Comparison of ENCODE assay signal across 29 cellular contexts in the genomic region with DNA sequence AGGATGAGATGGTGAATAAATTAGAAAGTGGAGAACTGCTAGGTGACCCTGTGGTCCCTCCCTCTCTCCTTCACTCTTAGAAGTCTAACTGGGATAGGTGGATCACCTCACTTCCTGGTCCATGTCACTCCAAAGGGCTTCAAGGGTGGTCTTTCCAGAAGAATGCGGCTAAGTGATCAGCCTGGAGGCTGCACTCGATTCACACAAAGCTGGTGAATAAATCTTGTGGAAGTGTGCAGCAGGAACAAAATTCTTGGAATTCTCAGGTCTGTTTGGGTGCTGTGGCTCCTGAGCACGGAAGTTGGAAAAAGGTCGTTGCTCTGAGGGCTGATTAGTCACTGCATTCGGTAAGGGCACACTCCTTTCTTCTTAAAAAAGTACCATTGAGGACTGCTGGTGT. TPM values are rescaled to one million over a fixed set of nuclear protein-coding genes. Genes with fewer than 3 reads are reported as not detected.
DNase-seq lines count a peak whose midpoint lies in the region; ATAC-seq and TF ChIP-seq lines count a peak whose summit lies in the region.
"Had no signal": no experiment of that assay in that cellular context is flagged by ENCODE, and none has a peak within 500 bp of the region (broad histone marks: within the 10 kb centered on the region; RNA-seq: fewer than 3 reads in every experiment).

No MANE protein-coding gene starts in this region.

- no peak overlapping the region for H3K4me3 Mint-ChIP-seq in activated naive CD8-positive, alpha-beta T cell treated with anti-CD3 and anti-CD28 coated beads, Interleukin-2, amount 10 ng/mL, durations not matched to agents 7 days and 5 days
- no peak overlapping the region for H3K4me3 Mint-ChIP-seq in activated naive CD8-positive, alpha-beta T cell treated with anti-CD3 and anti-CD28 coated beads, Interleukin-2, amount 50 U/mL, for 24 hours
- peak overlapping the region in 1 of 5 donors; percentile 91 for H3K4me3 Mint-ChIP-seq in immature natural killer cell
- no peak overlapping the region for H3K4me3 Mint-ChIP-seq in stimulated activated effector memory CD8-positive, alpha-beta T cell treated with anti-CD3 and anti-CD28 coated beads, Interleukin-12 subunit alpha, Interleukin-12 subunit beta, amount 100 ng/mL, for 72 hours
- H3K4me3 Mint-ChIP-seq: activated CD8-positive, alpha-beta T cell treated with anti-CD3 and anti-CD28 coated beads, Interleukin-2, amount 10 ng/mL, durations not matched to agents 7 days and 5 days had no signal

- no peak for TF ChIP-seq POLR2A in gastroesophageal sphincter (IDR thresholded peaks at IDR 0.05)

- no peak for ATAC-seq in activated naive CD8-positive, alpha-beta T cell treated with anti-CD3 and anti-CD28 coated beads, Interleukin-2, amount 10 ng/mL, durations not matched to agents 7 days and 5 days (ENCODE audit: low read depth)
- ATAC-seq in activated naive CD8-positive, alpha-beta T cell treated with anti-CD3 and anti-CD28 coated beads, Interleukin-2, amount 50 U/mL, for 24 hours: no peak
- ATAC-seq in stimulated activated effector memory CD8-positive, alpha-beta T cell treated with anti-CD3 and anti-CD28 coated beads, Interleukin-12 subunit alpha, Interleukin-12 subunit beta, amount 100 ng/mL, for 72 hours: no peak
- ATAC-seq in HG02588 (IDR thresholded peaks at IDR 0.05; ENCODE audit: unreplicated experiment): no peak
- no peak for ATAC-seq in gastroesophageal sphincter
- ATAC-seq: activated CD8-positive, alpha-beta T cell treated with anti-CD3 and anti-CD28 coated beads, Interleukin-2, amount 10 ng/mL, durations not matched to agents 7 days and 5 days; left lung; Right ventricle myocardium inferior had no signal

- no peaks in the 10 kb centered on the region for H3K36me3 ChIP-seq in PC-9 (ENCODE audit: low read depth)
- no peaks in the 10 kb centered on the region for H3K36me3 ChIP-seq in MM.1S (replicated peaks; ENCODE audit: insufficient read depth, low read length)
- H3K36me3 ChIP-seq in gastroesophageal sphincter: no peaks in the 10 kb centered on the region
- H3K36me3 ChIP-seq: BE2C, cardiac muscle cell, left lung, ovary, right atrium auricular region had no signal

- no peak overlapping the region for H3K9ac ChIP-seq in MM.1S (ENCODE audit: low read length)

- H3K9me2 ChIP-seq in PC-9 (ENCODE audit: insufficient read depth): no peaks in the 10 kb centered on the region
- no peaks in the 10 kb centered on the region for H3K9me2 ChIP-seq in MM.1S (replicated peaks; ENCODE audit: insufficient read depth, low read length)

- no peak for TF ChIP-seq CTCF in PC-9 (conservative IDR thresholded peaks at IDR 0.05)
- no peak for TF ChIP-seq CTCF in MM.1S (IDR thresholded peaks at IDR 0.05; ENCODE audit: low read length)
- TF ChIP-seq CTCF in gastroesophageal sphincter (IDR thresholded peaks at IDR 0.05): no peak

- peaks cover 4% of the 10 kb centered on the region; the same call in 1 of the 2 replicates for H3F3A ChIP-seq in PC-9 (ENCODE audit: insufficient read depth, low read depth)
- H3F3A ChIP-seq in MM.1S (ENCODE audit: insufficient read depth, low read length): no peaks in the 10 kb centered on the region

- H3K9me3 ChIP-seq in PC-9 (ENCODE audit: insufficient read depth, low read depth) (no peaks in the 10 kb centered on the region), MM.1S (replicated peaks; ENCODE audit: insufficient read depth, low read length) (no peaks in the 10 kb centered on the region), gastroesophageal sphincter (no peaks in the 10 kb centered on the region)
- H3K9me3 ChIP-seq: BE2C, left lung, ovary, right atrium auricular region, testis had no signal

- intact Hi-C loops in PC-9 (cut with micrococcal nuclease; ENCODE audit: unreplicated experiment): no loop called here

- no peak for DNase-seq in activated naive CD8-positive, alpha-beta T cell treated with anti-CD3 and anti-CD28 coated beads, Interleukin-2, amount 10 ng/mL, durations not matched to agents 7 days and 5 days
- DNase-seq in activated naive CD8-positive, alpha-beta T cell treated with anti-CD3 and anti-CD28 coated beads, Interleukin-2, amount 50 U/mL, for 24 hours: no peak
- no peak for DNase-seq in PC-9
- no peak for DNase-seq in immature natural killer cell
- DNase-seq in stimulated activated effector memory CD8-positive, alpha-beta T cell treated with anti-CD3 and anti-CD28 coated beads, Interleukin-12 subunit alpha, Interleukin-12 subunit beta, amount 100 ng/mL, for 72 hours (ENCODE audit: low spot score in 2 of 2): no peak
- DNase-seq in MM.1S: no peak
- DNase-seq: activated CD4-positive, CD25-positive, alpha-beta regulatory T cell; activated CD8-positive, alpha-beta T cell treated with anti-CD3 and anti-CD28 coated beads, Interleukin-2, amount 10 ng/mL, durations not matched to agents 7 days and 5 days; activated naive CD4-positive, alpha-beta T cell; activated T-cell treated with anti-CD3 and anti-CD28 coated beads, Interleukin-2, amount 50 U/mL, for 1 hour; anterior cingulate cortex; BE2C; dermis blood vessel endothelial cell; left lung; NCI-H1105; NCI-H1930; NCI-H2227 treated with DMSO at 0.1 percent for 48 hours; NCI-H82; OCI-M1; ovary; stimulated activated CD4-positive, alpha-beta T cell treated with anti-CD3 and anti-CD28 coated beads, Interleukin-4, amount 100 ng/mL, for 4 hours; stimulated activated naive CD4-positive, alpha-beta T cell treated with Interleukin-2 at 50 U/mL for 16 hours; testis had no signal

- H3K4me2 ChIP-seq in PC-9: peak overlapping the region; percentile 60
- no peak overlapping the region for H3K4me2 ChIP-seq in MM.1S (ENCODE audit: low read depth, low read length)

- H2AFZ ChIP-seq in PC-9: peak overlapping the region; percentile 48
- H2AFZ ChIP-seq in MM.1S (ENCODE audit: low read length): no peak overlapping the region

- peaks cover 11% of the 10 kb centered on the region for H3K9me3 Mint-ChIP-seq in activated naive CD8-positive, alpha-beta T cell treated with anti-CD3 and anti-CD28 coated beads, Interleukin-2, amount 10 ng/mL, durations not matched to agents 7 days and 5 days
- H3K9me3 Mint-ChIP-seq in activated naive CD8-positive, alpha-beta T cell treated with anti-CD3 and anti-CD28 coated beads, Interleukin-2, amount 50 U/mL, for 24 hours: peaks cover 12% of the 10 kb centered on the region
- peaks cover 0 to 3% (median 0%) of the 10 kb centered on the region in 6 donors for H3K9me3 Mint-ChIP-seq in immature natural killer cell
- no peaks in the 10 kb centered on the region for H3K9me3 Mint-ChIP-seq in stimulated activated effector memory CD8-positive, alpha-beta T cell treated with anti-CD3 and anti-CD28 coated beads, Interleukin-12 subunit alpha, Interleukin-12 subunit beta, amount 100 ng/mL, for 72 hours

- no peak overlapping the region for H3K4me3 ChIP-seq in PC-9
- H3K4me3 ChIP-seq in MM.1S (ENCODE audit: low read length): no peak overlapping the region
- no peak overlapping the region for H3K4me3 ChIP-seq in gastroesophageal sphincter
- H3K4me3 ChIP-seq: cardiac muscle cell, left lung, ovary, right atrium auricular region, testis had no signal

- peaks cover 36% of the 10 kb centered on the region for H3K4me1 Mint-ChIP-seq in activated naive CD8-positive, alpha-beta T cell treated with anti-CD3 and anti-CD28 coated beads, Interleukin-2, amount 10 ng/mL, durations not matched to agents 7 days and 5 days
- H3K4me1 Mint-ChIP-seq in activated naive CD8-positive, alpha-beta T cell treated with anti-CD3 and anti-CD28 coated beads, Interleukin-2, amount 50 U/mL, for 24 hours: peaks cover 54% of the 10 kb centered on the region
- H3K4me1 Mint-ChIP-seq in immature natural killer cell: peaks cover 53 to 55% of the 10 kb centered on the region in 2 donors
- peaks cover 42% of the 10 kb centered on the region for H3K4me1 Mint-ChIP-seq in stimulated activated effector memory CD8-positive, alpha-beta T cell treated with anti-CD3 and anti-CD28 coated beads, Interleukin-12 subunit alpha, Interleukin-12 subunit beta, amount 100 ng/mL, for 72 hours

- TF ChIP-seq EP300 in gastroesophageal sphincter (IDR thresholded peaks at IDR 0.05): no peak

- no peaks in the 10 kb centered on the region for H3K27me3 Mint-ChIP-seq in activated naive CD8-positive, alpha-beta T cell treated with anti-CD3 and anti-CD28 coated beads, Interleukin-2, amount 10 ng/mL, durations not matched to agents 7 days and 5 days
- no peaks in the 10 kb centered on the region for H3K27me3 Mint-ChIP-seq in activated naive CD8-positive, alpha-beta T cell treated with anti-CD3 and anti-CD28 coated beads, Interleukin-2, amount 50 U/mL, for 24 hours
- H3K27me3 Mint-ChIP-seq in immature natural killer cell (ENCODE audit: low read depth in 3 of 3): peaks cover 4 to 8% (median 6%) of the 10 kb centered on the region in 3 donors

- H3K27ac Mint-ChIP-seq in activated naive CD8-positive, alpha-beta T cell treated with anti-CD3 and anti-CD28 coated beads, Interleukin-2, amount 10 ng/mL, durations not matched to agents 7 days and 5 days: peak overlapping the region; percentile 39
- H3K27ac Mint-ChIP-seq in activated naive CD8-positive, alpha-beta T cell treated with anti-CD3 and anti-CD28 coated beads, Interleukin-2, amount 50 U/mL, for 24 hours: no peak overlapping the region
- H3K27ac Mint-ChIP-seq in immature natural killer cell: peak overlapping the region in 5 of 6 donors; percentile 75 to 95 (median 93)
- peak overlapping the region; percentile 83 for H3K27ac Mint-ChIP-seq in stimulated activated effector memory CD8-positive, alpha-beta T cell treated with anti-CD3 and anti-CD28 coated beads, Interleukin-12 subunit alpha, Interleukin-12 subunit beta, amount 100 ng/mL, for 72 hours

- 90 to 100% methylated on average over 1 to 5 of the region's 5 CpGs for WGBS in gastroesophageal sphincter (ENCODE audit: low coverage in 1 of 2), 2 donors

- BruUV-seq in PC-9 (replicated peaks; lab: Mats Ljungman, UMichigan): no TSS peak

- H3K27ac ChIP-seq in PC-9: peak overlapping the region; percentile 28; the same call in 1 of the 2 replicates
- H3K27ac ChIP-seq in MM.1S (ENCODE audit: low read length): no peak overlapping the region
- no peak overlapping the region for H3K27ac ChIP-seq in gastroesophageal sphincter
- H3K27ac ChIP-seq: cardiac muscle cell, left lung, ovary, right atrium auricular region had no signal

- H4K20me1 ChIP-seq in PC-9 (ENCODE audit: insufficient read depth) (no peaks in the 10 kb centered on the region), MM.1S (ENCODE audit: insufficient read depth, low read length) (no peaks in the 10 kb centered on the region)

- peaks cover 10% of the 10 kb centered on the region for H3K36me3 Mint-ChIP-seq in activated naive CD8-positive, alpha-beta T cell treated with anti-CD3 and anti-CD28 coated beads, Interleukin-2, amount 10 ng/mL, durations not matched to agents 7 days and 5 days
- H3K36me3 Mint-ChIP-seq in activated naive CD8-positive, alpha-beta T cell treated with anti-CD3 and anti-CD28 coated beads, Interleukin-2, amount 50 U/mL, for 24 hours (ENCODE audit: low read depth): peaks cover 8% of the 10 kb centered on the region
- no peaks in the 10 kb centered on the region for H3K36me3 Mint-ChIP-seq in immature natural killer cell
- H3K36me3 Mint-ChIP-seq in stimulated activated effector memory CD8-positive, alpha-beta T cell treated with anti-CD3 and anti-CD28 coated beads, Interleukin-12 subunit alpha, Interleukin-12 subunit beta, amount 100 ng/mL, for 72 hours: no peaks in the 10 kb centered on the region

- no peaks in the 10 kb centered on the region for H3K27me3 ChIP-seq in PC-9 (ENCODE audit: insufficient read depth, low read depth)
- H3K27me3 ChIP-seq in MM.1S (replicated peaks; ENCODE audit: insufficient read depth, low read length): no peaks in the 10 kb centered on the region
- no peaks in the 10 kb centered on the region for H3K27me3 ChIP-seq in gastroesophageal sphincter
- H3K27me3 ChIP-seq: BE2C, cardiac muscle cell, left lung, ovary, right atrium auricular region, testis had no signal

- H3K79me2 ChIP-seq in PC-9 (ENCODE audit: low read depth) (no peaks in the 10 kb centered on the region), MM.1S (ENCODE audit: low read length) (no peaks in the 10 kb centered on the region)

- H3K4me1 ChIP-seq in PC-9 (replicated peaks; ENCODE audit: insufficient read depth): peaks cover 50% of the 10 kb centered on the region
- H3K4me1 ChIP-seq in MM.1S (ENCODE audit: low read length): no peaks in the 10 kb centered on the region
- peaks cover 0 to 56% (median 4%) of the 10 kb centered on the region in 3 donors for H3K4me1 ChIP-seq in gastroesophageal sphincter
- H3K4me1 ChIP-seq: BE2C, left lung, right atrium auricular region, testis had no signal

- POLR2A ChIA-PET in activated naive CD8-positive, alpha-beta T cell treated with anti-CD3 and anti-CD28 coated beads, Interleukin-2, amount 10 ng/mL, durations not matched to agents 7 days and 5 days (lab: Charles Lee): no interaction called here
- POLR2A ChIA-PET in PC-9 (lab: Charles Lee; ENCODE audit: unreplicated experiment): no interaction called here

- CTCF ChIA-PET in PC-9 (lab: Charles Lee): no interaction called here

RNA-seq across cellular contexts. Expression of a gene that starts 46.3 kb away (rescaled TPM):
- not detected for total RNA-seq in activated naive CD8-positive, alpha-beta T cell treated with anti-CD3 and anti-CD28 coated beads, Interleukin-2, amount 10 ng/mL, durations not matched to agents 7 days and 5 days
- total RNA-seq in PC-9 (2021) (not detected in 2 replicates), gastroesophageal sphincter (10 to 100 TPM; 11.5 to 49.3 (median 24.2) TPM)
- not detected for polyA plus RNA-seq in immature natural killer cell
- total RNA-seq: activated CD8-positive, alpha-beta T cell treated with anti-CD3 and anti-CD28 coated beads, Interleukin-2, amount 10 ng/mL, durations not matched to agents 7 days and 5 days; dermis blood vessel endothelial cell; endothelial cell of umbilical vein had no signal

Comparison
In these comparisons a context has a peak if more than half of its experiments do, and no peak if none do; other contexts are left out.
1. RNA of a gene that starts 46.3 kb away (total RNA-seq): 11.5 to 49.3 TPM in gastroesophageal sphincter; not detected in activated naive CD8-positive, alpha-beta T cell treated with anti-CD3 and anti-CD28 coated beads, Interleukin-2, amount 10 ng/mL, durations not matched to agents 7 days and 5 days and not detected in PC-9; every median in the first group is over 10 times any median in the second.